1 cellular context compared by ENCODE assay signal in genomic region chr16:2047330-2048115, GRCh38.
TF ChIP-seq lines count a peak whose summit lies in the region.

TSS of gene NTHL1 (minus strand) at chr16:2047834. CDS start at chr16:2047823, 11 bp downstream.
TSS of gene TSC2 (plus strand) at chr16:2047985. CDS start at chr16:2048616, 631 bp downstream.

TF ChIP-seq in GM12878, 131 proteins besides CTCF, POLR2A, EP300 and RAD21 (continued from another document):
- TF ChIP-seq RFX5 (IDR thresholded peaks at IDR 0.05; ENCODE audit: low read depth, low read length) (0 out of 2 replicates have a peak, but pooled peaks have one; percentile 33), SREBF2 (IDR thresholded peaks at IDR 0.05; ENCODE audit: low read length) (peak; percentile 65; the same call in 1 of the 2 replicates), ZNF274 (IDR thresholded peaks at IDR 0.05; ENCODE audit: insufficient read depth, insufficient read length) (no peak), EZH2 (IDR thresholded peaks at IDR 0.05; ENCODE audit: borderline replicate concordance, control insufficient read depth, low read depth, low read length) (no peak), CBX3 (IDR thresholded peaks at IDR 0.05; ENCODE audit: borderline replicate concordance, low read depth) (no peak), ZBED1 (IDR thresholded peaks at IDR 0.05; ENCODE audit: borderline replicate concordance) (no peak)
- TF ChIP-seq, protein P1, sequence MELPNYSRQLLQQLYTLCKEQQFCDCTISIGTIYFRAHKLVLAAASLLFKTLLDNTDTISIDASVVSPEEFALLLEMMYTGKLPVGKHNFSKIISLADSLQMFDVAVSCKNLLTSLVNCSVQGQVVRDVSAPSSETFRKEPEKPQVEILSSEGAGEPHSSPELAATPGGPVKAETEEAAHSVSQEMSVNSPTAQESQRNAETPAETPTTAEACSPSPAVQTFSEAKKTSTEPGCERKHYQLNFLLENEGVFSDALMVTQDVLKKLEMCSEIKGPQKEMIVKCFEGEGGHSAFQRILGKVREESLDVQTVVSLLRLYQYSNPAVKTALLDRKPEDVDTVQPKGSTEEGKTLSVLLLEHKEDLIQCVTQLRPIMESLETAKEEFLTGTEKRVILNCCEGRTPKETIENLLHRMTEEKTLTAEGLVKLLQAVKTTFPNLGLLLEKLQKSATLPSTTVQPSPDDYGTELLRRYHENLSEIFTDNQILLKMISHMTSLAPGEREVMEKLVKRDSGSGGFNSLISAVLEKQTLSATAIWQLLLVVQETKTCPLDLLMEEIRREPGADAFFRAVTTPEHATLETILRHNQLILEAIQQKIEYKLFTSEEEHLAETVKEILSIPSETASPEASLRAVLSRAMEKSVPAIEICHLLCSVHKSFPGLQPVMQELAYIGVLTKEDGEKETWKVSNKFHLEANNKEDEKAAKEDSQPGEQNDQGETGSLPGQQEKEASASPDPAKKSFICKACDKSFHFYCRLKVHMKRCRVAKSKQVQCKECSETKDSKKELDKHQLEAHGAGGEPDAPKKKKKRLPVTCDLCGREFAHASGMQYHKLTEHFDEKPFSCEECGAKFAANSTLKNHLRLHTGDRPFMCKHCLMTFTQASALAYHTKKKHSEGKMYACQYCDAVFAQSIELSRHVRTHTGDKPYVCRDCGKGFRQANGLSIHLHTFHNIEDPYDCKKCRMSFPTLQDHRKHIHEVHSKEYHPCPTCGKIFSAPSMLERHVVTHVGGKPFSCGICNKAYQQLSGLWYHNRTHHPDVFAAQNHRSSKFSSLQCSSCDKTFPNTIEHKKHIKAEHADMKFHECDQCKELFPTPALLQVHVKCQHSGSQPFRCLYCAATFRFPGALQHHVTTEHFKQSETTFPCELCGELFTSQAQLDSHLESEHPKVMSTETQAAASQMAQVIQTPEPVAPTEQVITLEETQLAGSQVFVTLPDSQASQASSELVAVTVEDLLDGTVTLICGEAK (IDR thresholded peaks at IDR 0.05; ENCODE audit: borderline replicate concordance): peak; percentile 90
